ENCODE assay signal across 17 cellular contexts in the genomic region with DNA sequence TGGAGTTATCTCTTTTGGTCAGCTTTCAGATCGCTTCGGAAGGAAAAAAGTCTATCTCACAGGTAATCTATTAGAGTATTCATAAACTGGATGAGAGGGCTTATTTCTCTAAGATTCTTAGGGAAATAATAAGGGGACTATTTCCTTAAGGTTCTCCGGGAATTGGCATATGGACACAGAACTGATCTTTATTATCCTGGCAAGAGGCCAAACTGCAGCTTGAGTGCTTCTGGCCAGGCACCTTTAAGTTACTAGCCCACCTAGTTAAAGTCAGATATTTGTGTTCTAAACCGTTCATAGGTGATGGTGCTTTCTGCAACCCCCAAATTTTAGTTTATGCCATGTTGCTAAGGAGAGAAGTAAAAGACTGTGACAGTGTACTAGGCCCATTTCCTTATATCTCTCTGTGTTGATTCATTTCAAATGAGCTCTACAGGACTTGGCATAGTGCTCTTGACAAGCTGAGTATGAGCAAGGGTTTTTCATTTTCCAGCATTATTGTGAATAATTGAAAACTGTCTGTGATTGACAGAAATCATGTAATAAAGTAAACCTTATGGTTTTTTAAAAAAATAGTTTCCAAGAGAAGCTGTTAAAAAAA. TPM values are rescaled to one million over a fixed set of nuclear protein-coding genes. Genes with fewer than 3 reads are reported as not detected.
"Had no signal": no experiment of that assay in that cellular context is flagged by ENCODE, and none has a peak within 500 bp of the region (broad histone marks: within the 10 kb centered on the region; RNA-seq: fewer than 3 reads in every experiment).

No MANE protein-coding gene starts in this region.

- H3K27ac Mint-ChIP-seq: activated naive CD4-positive, alpha-beta T cell treated with anti-CD3 and anti-CD28 coated beads for 36 hours; activated naive CD8-positive, alpha-beta T cell treated with anti-CD3 and anti-CD28 coated beads, Interleukin-2, amount 10 ng/mL, durations not matched to agents 7 days and 5 days; nephron; stimulated activated naive CD8-positive, alpha-beta T cell treated with anti-CD3 and anti-CD28 coated beads, Interleukin-15, Interleukin-2, amounts not matched to agents 100 ng/mL and 50 ng/mL, for 24 hours; WTC11 had no signal

- H3K9me3 ChIP-seq: colonic mucosa, esophagus squamous epithelium, gastrocnemius medialis, tibial artery had no signal

- ATAC-seq: gastrocnemius medialis, right cardiac atrium had no signal

- H3K4me1 ChIP-seq: colonic mucosa, esophagus squamous epithelium, parathyroid adenoma, tibial artery had no signal

- H3K27me3 ChIP-seq: colonic mucosa, esophagus squamous epithelium, gastrocnemius medialis, tibial artery had no signal

- H3K4me1 Mint-ChIP-seq: nephron had no signal

- H3K9me3 Mint-ChIP-seq: activated naive CD4-positive, alpha-beta T cell treated with anti-CD3 and anti-CD28 coated beads for 36 hours; activated naive CD8-positive, alpha-beta T cell treated with anti-CD3 and anti-CD28 coated beads, Interleukin-2, amount 10 ng/mL, durations not matched to agents 7 days and 5 days; nephron; stimulated activated naive CD8-positive, alpha-beta T cell treated with anti-CD3 and anti-CD28 coated beads, Interleukin-15, Interleukin-2, amounts not matched to agents 100 ng/mL and 50 ng/mL, for 24 hours; WTC11 had no signal

- H3K4me3 Mint-ChIP-seq: activated naive CD4-positive, alpha-beta T cell treated with anti-CD3 and anti-CD28 coated beads for 36 hours; activated naive CD8-positive, alpha-beta T cell treated with anti-CD3 and anti-CD28 coated beads, Interleukin-2, amount 10 ng/mL, durations not matched to agents 7 days and 5 days; nephron; stimulated activated naive CD8-positive, alpha-beta T cell treated with anti-CD3 and anti-CD28 coated beads, Interleukin-15, Interleukin-2, amounts not matched to agents 100 ng/mL and 50 ng/mL, for 24 hours; WTC11 had no signal

- H3K36me3 ChIP-seq: colonic mucosa, gastrocnemius medialis had no signal

- H3K27ac ChIP-seq: colonic mucosa, esophagus squamous epithelium, gastrocnemius medialis, parathyroid adenoma, tibial artery had no signal

- H3K4me3 ChIP-seq: colonic mucosa, esophagus squamous epithelium, gastrocnemius medialis, tibial artery had no signal

- DNase-seq: activated CD4-positive, alpha-beta T cell treated with anti-CD3 and anti-CD28 coated beads, Interleukin-2, amount 50 U/mL, for 4 hours; activated CD8-positive, alpha-beta memory T cell treated with anti-CD3 and anti-CD28 coated beads, Interleukin-2, amount 50 U/mL, for 48 hours; activated naive CD4-positive, alpha-beta T cell treated with anti-CD3 and anti-CD28 coated beads for 36 hours; activated naive CD8-positive, alpha-beta T cell treated with anti-CD3 and anti-CD28 coated beads, Interleukin-2, amount 10 ng/mL, durations not matched to agents 7 days and 5 days; activated T-cell treated with anti-CD3 and anti-CD28 coated beads, Interleukin-2, amount 50 U/mL, for 48 hours; colonic mucosa; esophagus squamous epithelium; gastrocnemius medialis; head of caudate nucleus; right cardiac atrium; stimulated activated CD4-positive, alpha-beta T cell treated with anti-CD3 and anti-CD28 coated beads, Interleukin-1b, Interleukin-23, amount 100 ng/mL, for 48 hours; tibial artery had no signal

- H3K36me3 Mint-ChIP-seq: activated naive CD8-positive, alpha-beta T cell treated with anti-CD3 and anti-CD28 coated beads, Interleukin-2, amount 10 ng/mL, durations not matched to agents 7 days and 5 days had no signal

RNA-seq across cellular contexts. Expression of gene SLC22A15, which starts 43.4 kb away (rescaled TPM):
- total RNA-seq: pulmonary artery endothelial cell had no signal
